In genomic region chr1:151188667-151189066, GRCh38 we compare ENCODE assay signal across 8 cellular contexts. TPM values are rescaled to one million over a fixed set of nuclear protein-coding genes. Genes with fewer than 3 reads are reported as not detected.
DNase-seq lines count a peak whose midpoint lies in the region; ATAC-seq, FAIRE-seq and TF ChIP-seq lines count a peak whose summit lies in the region.
"Not testable (repeated sequence)": the region's sequence is repeated elsewhere in the genome, so short reads cannot be mapped to it uniquely, and the experiment has no call there.

No MANE protein-coding gene starts in this region.

- not testable (repeated sequence) for H2BK15ac ChIP-seq in mesenchymal stem cell (ENCODE audit: low read depth, poor library complexity, severe bottlenecking)

- not testable (repeated sequence) for H4K91ac ChIP-seq in mesenchymal stem cell (ENCODE audit: low read length)

- in situ Hi-C loops in K562 (cut with MboI), result not testable (repeated sequence)

- H2BK12ac ChIP-seq in mesenchymal stem cell (ENCODE audit: low read length in 2 of 2), result not testable (repeated sequence)

- H2BK120ac ChIP-seq in mesenchymal stem cell (ENCODE audit: low read depth, low read length), result not testable (repeated sequence)

- not testable (repeated sequence) for FAIRE-seq in K562 (lab: Jason Lieb, UNC)

- H3F3A ChIP-seq in MM.1S (ENCODE audit: insufficient read depth, low read length), result not testable (repeated sequence)

- not testable (repeated sequence) for H3K27ac ChIP-seq in MM.1S (ENCODE audit: low read length); mesenchymal stem cell (ENCODE audit: low read length, poor library complexity, severe bottlenecking)
- H3K27ac ChIP-seq in K562 (ENCODE audit: extremely low read depth, low read depth, low read length), result peak overlapping the region; percentile 17; the same call in 1 of the 3 replicates
- H3K27ac ChIP-seq in fibroblast of lung (ENCODE audit: insufficient read depth, low read length), result peak overlapping the region; percentile 20
- H3K27ac ChIP-seq in prostate gland, result peak overlapping the region; percentile 84 to 90
- peak overlapping the region in 1 of 4 donors; percentile 91 for H3K27ac ChIP-seq in upper lobe of left lung

- intact Hi-C loops in activated CD4-positive, alpha-beta T cell treated with anti-CD3 and anti-CD28 coated beads, Interleukin-2, amount 10 ng/mL, durations not matched to agents 24 days and 14 days (cut with micrococcal nuclease); K562 (cut with micrococcal nuclease); prostate gland (cut with DNase I): not testable (repeated sequence)

- not testable (repeated sequence) for H2AK5ac ChIP-seq in mesenchymal stem cell (ENCODE audit: low read length, severe bottlenecking)

- CTCF ChIA-PET in K562 (lab: Yijun Ruan, JAX; ENCODE audit: low intra/inter-chr PET ratio), result not testable (repeated sequence)

- H3K18ac ChIP-seq in mesenchymal stem cell (ENCODE audit: low read depth in 1 of 2, low read length in 2 of 2), result not testable (repeated sequence)

- H2BK5ac ChIP-seq in mesenchymal stem cell (ENCODE audit: low read depth, low read length, poor library complexity, severe bottlenecking), result not testable (repeated sequence)

- H3K9me2 ChIP-seq in MM.1S (replicated peaks; ENCODE audit: insufficient read depth, low read length), result not testable (repeated sequence)

- TF ChIP-seq RAD21 in K562 (CRISPR knock-in tag; conservative IDR thresholded peaks at IDR 0.05 in 1 of 2, IDR thresholded peaks at IDR 0.05 in 1 of 2), result not testable (repeated sequence)

- H3K4me2 ChIP-seq in MM.1S (ENCODE audit: low read depth, low read length) (peak overlapping the region; percentile 92; the same call in 1 of the 2 replicates), K562 (ENCODE audit: insufficient read depth, low read length) (peak overlapping the region; percentile 97), fibroblast of lung (ENCODE audit: extremely low read depth, insufficient read depth, low read length) (peak overlapping the region; percentile 96), mesenchymal stem cell (ENCODE audit: low read length, poor library complexity, severe bottlenecking) (peak overlapping the region; percentile 87)

- H3K4ac ChIP-seq in mesenchymal stem cell (ENCODE audit: low read depth in 1 of 2, low read length in 2 of 2), result not testable (repeated sequence)

- DNase-seq in MM.1S; activated CD4-positive, alpha-beta T cell treated with anti-CD3 and anti-CD28 coated beads, Interleukin-2, amount 10 ng/mL, durations not matched to agents 24 days and 14 days; K562 (ENCODE audit: extremely low read depth in 1 of 4, low spot score in 3 of 4); fibroblast of lung (ENCODE audit: low read depth in 2 of 2); mesenchymal stem cell; prostate gland (ENCODE audit: low spot score); upper lobe of left lung: not testable (repeated sequence)

- not testable (repeated sequence) for H3K14ac ChIP-seq in mesenchymal stem cell (ENCODE audit: low read length in 2 of 2)

- H3K4me1 Mint-ChIP-seq in activated CD4-positive, alpha-beta T cell treated with anti-CD3 and anti-CD28 coated beads, Interleukin-2, amount 10 ng/mL, durations not matched to agents 24 days and 14 days, result peaks cover 29% of the 10 kb centered on the region

- WGBS in K562 (ENCODE audit: insufficient coverage, low coverage, missing lambda C conversion rate), result 13% methylated on average over 8 of the region's 8 CpGs
- 93% methylated on average over 8 of the region's 8 CpGs for WGBS in mesenchymal stem cell
- 54% methylated on average over 8 of the region's 8 CpGs for WGBS in prostate gland
- WGBS in upper lobe of left lung, 2 donors, result 64 to 70% methylated on average over 8 of the region's 8 CpGs

- H3K9ac ChIP-seq in ES-I3 (ENCODE audit: low read depth, low read length), result peak overlapping the region; percentile 99; the same call in 1 of the 2 replicates
- not testable (repeated sequence) for H3K9ac ChIP-seq in MM.1S (ENCODE audit: low read length); fibroblast of lung (ENCODE audit: insufficient read depth, low read length)
- H3K9ac ChIP-seq in K562 (ENCODE audit: insufficient read depth in 1 of 2, low read depth in 2 of 2, low read length in 2 of 2), result peak overlapping the region; percentile 87 to 92
- H3K9ac ChIP-seq in mesenchymal stem cell (ENCODE audit: low read length), result peak overlapping the region; percentile 90

- not testable (repeated sequence) for H4K20me1 ChIP-seq in MM.1S (ENCODE audit: insufficient read depth, low read length); K562 (replicated peaks; ENCODE audit: control insufficient read depth, insufficient read depth, low read length); fibroblast of lung (ENCODE audit: control insufficient read depth, extremely low read depth, insufficient read depth, low read length)

- not testable (repeated sequence) for TF ChIP-seq EP300 in K562 (IDR thresholded peaks at IDR 0.05; ENCODE audit: low read length); upper lobe of left lung (IDR thresholded peaks at IDR 0.05)

- H3K4me3 ChIP-seq in MM.1S (ENCODE audit: low read length) (peak overlapping the region; percentile 77; the same call in 1 of the 2 replicates), K562 (peak overlapping the region; percentile 71), fibroblast of lung (replicated peaks in 1 of 4; ENCODE audit: control extremely low read depth in 1 of 4, insufficient read depth in 1 of 4, low read depth in 3 of 4, low read length in 4 of 4) (peak overlapping the region; percentile 90 to 99 (median 94)), mesenchymal stem cell (ENCODE audit: insufficient read depth in 1 of 2, low read depth in 1 of 2, low read length in 2 of 2) (peak overlapping the region in 1 of 2 experiments; percentile 90), prostate gland (peak overlapping the region; percentile 60 to 79), upper lobe of left lung (peak overlapping the region in 3 of 4 donors; percentile 75 to 88 (median 87))

- not testable (repeated sequence) for H3K27me3 Mint-ChIP-seq in activated CD4-positive, alpha-beta T cell treated with anti-CD3 and anti-CD28 coated beads, Interleukin-2, amount 10 ng/mL, durations not matched to agents 24 days and 14 days

- H3K9me3 ChIP-seq in ES-I3 (ENCODE audit: control insufficient read depth, insufficient read depth, low read length); MM.1S (replicated peaks; ENCODE audit: insufficient read depth, low read length); K562 (replicated peaks; ENCODE audit: control insufficient read depth, insufficient read depth, low read depth, low read length); fibroblast of lung (ENCODE audit: control insufficient read depth, insufficient read depth, low read depth, low read length); mesenchymal stem cell (ENCODE audit: control insufficient read depth, low read length); prostate gland; upper lobe of left lung: not testable (repeated sequence)

- peak overlapping the region; percentile 76 for H3K27ac Mint-ChIP-seq in activated CD4-positive, alpha-beta T cell treated with anti-CD3 and anti-CD28 coated beads, Interleukin-2, amount 10 ng/mL, durations not matched to agents 24 days and 14 days

- H3K79me1 ChIP-seq in mesenchymal stem cell (replicated peaks; ENCODE audit: low read length, poor library complexity, severe bottlenecking), result peaks cover 23% of the 10 kb centered on the region

- H3K23ac ChIP-seq in mesenchymal stem cell (ENCODE audit: low read length in 2 of 2), result not testable (repeated sequence)

- H3K9me3 Mint-ChIP-seq in activated CD4-positive, alpha-beta T cell treated with anti-CD3 and anti-CD28 coated beads, Interleukin-2, amount 10 ng/mL, durations not matched to agents 24 days and 14 days, result not testable (repeated sequence)

- not testable (repeated sequence) for H3K9me1 ChIP-seq in K562 (ENCODE audit: control insufficient read depth, insufficient read depth, low read length)

- peaks cover 27% of the 10 kb centered on the region for H3K79me2 ChIP-seq in MM.1S (ENCODE audit: low read length)
- peaks cover 35% of the 10 kb centered on the region for H3K79me2 ChIP-seq in K562 (ENCODE audit: control insufficient read depth, insufficient read depth, low read length)
- peaks cover 28% of the 10 kb centered on the region for H3K79me2 ChIP-seq in fibroblast of lung (ENCODE audit: control insufficient read depth, insufficient read depth, low read length)

- H3K4me1 ChIP-seq in ES-I3 (ENCODE audit: insufficient read depth, low read length); MM.1S (ENCODE audit: low read length); K562 (replicated peaks in 1 of 2; ENCODE audit: control insufficient read depth in 2 of 2, insufficient read depth in 2 of 2, low read length in 2 of 2); fibroblast of lung (ENCODE audit: control insufficient read depth, extremely low read depth, insufficient read depth, low read length); mesenchymal stem cell (ENCODE audit: control insufficient read depth, insufficient read depth, low read depth, low read length): not testable (repeated sequence)
- peaks cover 17% of the 10 kb centered on the region for H3K4me1 ChIP-seq in prostate gland (replicated peaks)
- H3K4me1 ChIP-seq in upper lobe of left lung, result peaks cover 12 to 26% (median 16%) of the 10 kb centered on the region in 4 donors

- peaks cover 18% of the 10 kb centered on the region for H3K27me3 ChIP-seq in MM.1S (replicated peaks; ENCODE audit: insufficient read depth, low read length)
- not testable (repeated sequence) for H3K27me3 ChIP-seq in K562 (ENCODE audit: control insufficient read depth in 2 of 2, insufficient read depth in 2 of 2, low read length in 2 of 2); fibroblast of lung (ENCODE audit: control insufficient read depth, insufficient read depth, low read length); mesenchymal stem cell (ENCODE audit: control insufficient read depth in 1 of 2, insufficient read depth in 1 of 2, low read length in 2 of 2); prostate gland (replicated peaks; ENCODE audit: insufficient read depth); upper lobe of left lung

- not testable (repeated sequence) for TF ChIP-seq CTCF in MM.1S (IDR thresholded peaks at IDR 0.05; ENCODE audit: low read length); K562 (IDR thresholded peaks at IDR 0.05 in 2 of 3, conservative IDR thresholded peaks at IDR 0.05 in 1 of 3; ENCODE audit: insufficient read depth in 2 of 3, low read depth in 1 of 3, low read length in 3 of 3); fibroblast of lung (conservative IDR thresholded peaks at IDR 0.05 in 1 of 2, IDR thresholded peaks at IDR 0.05 in 1 of 2; ENCODE audit: low read depth in 1 of 2, low read length in 2 of 2); prostate gland (IDR thresholded peaks at IDR 0.05); upper lobe of left lung (IDR thresholded peaks at IDR 0.05)

- POLR2A ChIA-PET in K562 (lab: Yijun Ruan, JAX), result interaction anchor here (1.2 to 1.6 kb wide), 3 partner anchors 11 to 182 kb away, joined by 3 to 6 read pairs (median 3); partner anchors contain the start of genes MINDY1 and TMOD4

- H3K36me3 ChIP-seq in ES-I3 (ENCODE audit: insufficient read depth, low read length), result peaks cover 11% of the 10 kb centered on the region; the same call in 1 of the 2 replicates
- not testable (repeated sequence) for H3K36me3 ChIP-seq in MM.1S (replicated peaks; ENCODE audit: insufficient read depth, low read length); fibroblast of lung (ENCODE audit: control insufficient read depth, insufficient read depth, low read length); prostate gland
- H3K36me3 ChIP-seq in K562 (ENCODE audit: control insufficient read depth, insufficient read depth, low read length), result peaks cover 21% of the 10 kb centered on the region
- H3K36me3 ChIP-seq in mesenchymal stem cell (ENCODE audit: control insufficient read depth in 1 of 2, insufficient read depth in 2 of 2, low read depth in 1 of 2, low read length in 2 of 2), result peaks cover 12 to 23% of the 10 kb centered on the region in 2 experiments
- peaks cover 20 to 23% (median 21%) of the 10 kb centered on the region in 4 donors for H3K36me3 ChIP-seq in upper lobe of left lung

- BruUV-seq in K562 (replicated peaks; lab: Mats Ljungman, UMichigan), result not testable (repeated sequence)

- not testable (repeated sequence) for TF ChIP-seq POLR2A in K562 (conservative IDR thresholded peaks at IDR 0.05); prostate gland (IDR thresholded peaks at IDR 0.05); upper lobe of left lung (IDR thresholded peaks at IDR 0.05)

- peak; percentile 28 for ATAC-seq in K562
- ATAC-seq in upper lobe of left lung (ENCODE audit: low FRiP score in 2 of 2), result not testable (repeated sequence)

- H3K36me3 Mint-ChIP-seq in activated CD4-positive, alpha-beta T cell treated with anti-CD3 and anti-CD28 coated beads, Interleukin-2, amount 10 ng/mL, durations not matched to agents 24 days and 14 days (ENCODE audit: low read depth), result peaks cover 30% of the 10 kb centered on the region

- not testable (repeated sequence) for H2AFZ ChIP-seq in MM.1S (ENCODE audit: low read length); K562 (ENCODE audit: low read depth, low read length); fibroblast of lung (ENCODE audit: low read length); mesenchymal stem cell (ENCODE audit: low read depth, low read length)

- not testable (repeated sequence) for H4K8ac ChIP-seq in mesenchymal stem cell (ENCODE audit: low read length)

- peak overlapping the region; percentile 97 for H3K4me3 Mint-ChIP-seq in activated CD4-positive, alpha-beta T cell treated with anti-CD3 and anti-CD28 coated beads, Interleukin-2, amount 10 ng/mL, durations not matched to agents 24 days and 14 days

RNA-seq across cellular contexts. Expression of gene VPS72, which starts 1.3 kb away (rescaled TPM):
- total RNA-seq in activated CD4-positive, alpha-beta T cell treated with anti-CD3 and anti-CD28 coated beads, Interleukin-2, amount 10 ng/mL, durations not matched to agents 24 days and 14 days, result 86.7 and 92.3 TPM in 2 replicates
- 26.2 and 29.1 TPM in 2 replicates for total RNA-seq in K562 (2011; cell fraction: chromatin; rRNA removed; ENCODE audit: low replicate concordance)
- total RNA-seq in K562 (2011; cell fraction: nucleolus; rRNA removed), result 10.8 and 17.2 TPM in 2 replicates
- 15.5 and 20.0 TPM in 2 replicates for total RNA-seq in K562 (2011; cell fraction: nucleoplasm; rRNA removed)
- total RNA-seq in K562 (2014; rRNA removed) (72.2 and 78.4 TPM in 2 replicates), K562 (2014; rRNA removed; fragmentation: Illumina TruSeq; extraction: Trizol) (58.2 and 64.5 TPM in 2 replicates), K562 (2015; rRNA removed; fragmentation: Illumina TruSeq; extraction: Trizol) (73.7 and 79.6 TPM in 2 replicates), K562 (2021) (75.7 and 81.6 TPM in 2 replicates), fibroblast of lung (42.9 and 47.5 TPM in 2 replicates), prostate gland (10 to 100 TPM; 49.4 to 52.7 TPM), upper lobe of left lung (10 to 100 TPM; 19.0 to 54.3 (median 25.5) TPM)
- polyA plus RNA-seq in K562 (2011; rRNA removed) (80.9 and 113 TPM in 2 replicates), K562 (2014; fragmentation: Illumina TruSeq; extraction: Trizol) (126 and 131 TPM in 2 replicates), K562 (2014; fragmentation: Nextera tagmentation; extraction: Ambion mirVana) (10 to 100 TPM in 1 of 2 experiments, 1 to 10 TPM in 1; 7.2 to 21.9 TPM), K562 (2014; rRNA removed) (89.0 and 96.0 TPM in 2 replicates), fibroblast of lung (43.8 and 57.8 TPM in 2 replicates)
- polyA plus RNA-seq in K562 (2011; cell fraction: cytosol; rRNA removed), result 76.3 and 89.8 TPM in 2 replicates
- polyA plus RNA-seq in K562 (2011; cell fraction: nucleus; rRNA removed), result 37.1 and 39.9 TPM in 2 replicates
- polyA plus RNA-seq in K562 (2012), result 58.9 and 73.2 TPM in 2 replicates
- 41.7 and 44.6 TPM in 2 replicates for polyA minus RNA-seq in K562 (2011; rRNA and poly(A)+ RNA removed)
- 24.7 and 25.1 TPM in 2 replicates for polyA minus RNA-seq in K562 (2011; cell fraction: cytosol; rRNA and poly(A)+ RNA removed)
- 4.4 and 13.4 TPM in 2 replicates for polyA minus RNA-seq in K562 (2011; cell fraction: nucleus; rRNA and poly(A)+ RNA removed)
- polyA plus RNA-seq in fibroblast of lung (2012), result 38.2 and 56.5 TPM in 2 replicates
- 29.1 and 33.5 TPM in 2 replicates for polyA minus RNA-seq in fibroblast of lung (ENCODE audit: low replicate concordance)
- polyA plus RNA-seq in mesenchymal stem cell (2013, experiment 1 of 2), result 41.7 TPM
- 39.3 TPM for polyA plus RNA-seq in mesenchymal stem cell (2013, experiment 2 of 2)

RNA-seq across cellular contexts. Expression of gene PIP5K1A, which starts 9.7 kb away (rescaled TPM):
- 97.7 and 98.7 TPM in 2 replicates for total RNA-seq in activated CD4-positive, alpha-beta T cell treated with anti-CD3 and anti-CD28 coated beads, Interleukin-2, amount 10 ng/mL, durations not matched to agents 24 days and 14 days
- total RNA-seq in K562 (2011; cell fraction: chromatin; rRNA removed; ENCODE audit: low replicate concordance), result 161 and 178 TPM in 2 replicates
- total RNA-seq in K562 (2011; cell fraction: nucleolus; rRNA removed), result 84.5 and 85.7 TPM in 2 replicates
- total RNA-seq in K562 (2011; cell fraction: nucleoplasm; rRNA removed), result 104 and 116 TPM in 2 replicates
- 16.9 and 21.3 TPM in 2 replicates for total RNA-seq in K562 (2014; rRNA removed)
- 18.8 and 20.6 TPM in 2 replicates for total RNA-seq in K562 (2014; rRNA removed; fragmentation: Illumina TruSeq; extraction: Trizol)
- total RNA-seq in K562 (2015; rRNA removed; fragmentation: Illumina TruSeq; extraction: Trizol), result 22.8 and 24.9 TPM in 2 replicates
- 21.9 and 25.8 TPM in 2 replicates for total RNA-seq in K562 (2021)
- polyA plus RNA-seq in K562 (2011; rRNA removed), result 33.5 and 42.4 TPM in 2 replicates
- 23.8 and 29.9 TPM in 2 replicates for polyA plus RNA-seq in K562 (2011; cell fraction: cytosol; rRNA removed)
- polyA plus RNA-seq in K562 (2011; cell fraction: nucleus; rRNA removed), result 47.1 and 51.9 TPM in 2 replicates
- polyA plus RNA-seq in K562 (2012), result 14.8 and 15.0 TPM in 2 replicates
- polyA plus RNA-seq in K562 (2014; fragmentation: Illumina TruSeq; extraction: Trizol), result 26.3 and 36.4 TPM in 2 replicates
- polyA plus RNA-seq in K562 (2014; fragmentation: Nextera tagmentation; extraction: Ambion mirVana), result 1 to 10 TPM; 1.9 to 4.2 TPM
- 17.2 and 22.4 TPM in 2 replicates for polyA plus RNA-seq in K562 (2014; rRNA removed)
- 54.7 and 69.0 TPM in 2 replicates for polyA minus RNA-seq in K562 (2011; rRNA and poly(A)+ RNA removed)
- 15.1 and 19.9 TPM in 2 replicates for polyA minus RNA-seq in K562 (2011; cell fraction: cytosol; rRNA and poly(A)+ RNA removed)
- 21.3 and 28.2 TPM in 2 replicates for polyA minus RNA-seq in K562 (2011; cell fraction: nucleus; rRNA and poly(A)+ RNA removed)
- 61.4 and 80.9 TPM in 2 replicates for total RNA-seq in fibroblast of lung
- 108 and 118 TPM in 2 replicates for polyA plus RNA-seq in fibroblast of lung
- polyA plus RNA-seq in fibroblast of lung (2012), result 42.9 and 53.1 TPM in 2 replicates
- 179 and 256 TPM in 2 replicates for polyA minus RNA-seq in fibroblast of lung (ENCODE audit: low replicate concordance)
- 58.2 TPM for polyA plus RNA-seq in mesenchymal stem cell (2013, experiment 1 of 2)
- 59.4 TPM for polyA plus RNA-seq in mesenchymal stem cell (2013, experiment 2 of 2)
- total RNA-seq in prostate gland, result 10 to 100 TPM; 40.2 to 96.7 TPM
- total RNA-seq in upper lobe of left lung, result 10 to 100 TPM; 37.2 to 94.3 (median 70.6) TPM

RNA-seq across cellular contexts. Expression of gene TMOD4, which starts 12.9 kb away (rescaled TPM):
- total RNA-seq in activated CD4-positive, alpha-beta T cell treated with anti-CD3 and anti-CD28 coated beads, Interleukin-2, amount 10 ng/mL, durations not matched to agents 24 days and 14 days, result 1.3 and 1.8 TPM in 2 replicates
- 2.0 and 3.8 TPM in 2 replicates for total RNA-seq in K562 (2011; cell fraction: chromatin; rRNA removed; ENCODE audit: low replicate concordance)
- not detected in 2 replicates for total RNA-seq in K562 (2011; cell fraction: nucleolus; rRNA removed)
- 4.3 and 9.5 TPM in 2 replicates for total RNA-seq in K562 (2011; cell fraction: nucleoplasm; rRNA removed)
- 1.0 and 1.5 TPM in 2 replicates for total RNA-seq in K562 (2014; rRNA removed)
- total RNA-seq in K562 (2014; rRNA removed; fragmentation: Illumina TruSeq; extraction: Trizol), result 0.18 and 1.1 TPM in 2 replicates
- 0.22 and 0.57 TPM in 2 replicates for total RNA-seq in K562 (2015; rRNA removed; fragmentation: Illumina TruSeq; extraction: Trizol)
- 0.60 and 1.2 TPM in 2 replicates for total RNA-seq in K562 (2021)
- 1.4 and 1.8 TPM in 2 replicates for polyA plus RNA-seq in K562 (2011; rRNA removed)
- polyA plus RNA-seq in K562 (2011; cell fraction: cytosol; rRNA removed), result 0.72 and 0.88 TPM in 2 replicates
- polyA plus RNA-seq in K562 (2011; cell fraction: nucleus; rRNA removed), result 1.6 and 2.6 TPM in 2 replicates
- 1.1 and 1.7 TPM in 2 replicates for polyA plus RNA-seq in K562 (2012)
- polyA plus RNA-seq in K562 (2014; fragmentation: Illumina TruSeq; extraction: Trizol), result 0.35 and 1.0 TPM in 2 replicates
- polyA plus RNA-seq in K562 (2014; fragmentation: Nextera tagmentation; extraction: Ambion mirVana), result under 1 TPM in 1 of 2 experiments, not detected in 1; 0.57 TPM
- polyA plus RNA-seq in K562 (2014; rRNA removed), result 0.12 and 1.5 TPM in 2 replicates
- 1.3 TPM in 1 of 2 replicates, not detected in the other for polyA minus RNA-seq in K562 (2011; rRNA and poly(A)+ RNA removed)
- polyA minus RNA-seq in K562 (2011; cell fraction: cytosol; rRNA and poly(A)+ RNA removed), result not detected in 2 replicates
- polyA minus RNA-seq in K562 (2011; cell fraction: nucleus; rRNA and poly(A)+ RNA removed), result not detected in 2 replicates
- total RNA-seq in fibroblast of lung, result not detected in 2 replicates
- 0.41 and 0.53 TPM in 2 replicates for polyA plus RNA-seq in fibroblast of lung
- polyA plus RNA-seq in fibroblast of lung (2012), result 0.37 TPM in 1 of 2 replicates, not detected in the other
- not detected in 2 replicates for polyA minus RNA-seq in fibroblast of lung (ENCODE audit: low replicate concordance)
- polyA plus RNA-seq in mesenchymal stem cell (2013, experiment 1 of 2), result 0.06 TPM
- polyA plus RNA-seq in mesenchymal stem cell (2013, experiment 2 of 2), result 0.14 TPM
- total RNA-seq in prostate gland, result 1 to 10 TPM in 1 of 2 donors, not detected in 1; 1.7 TPM
- under 1 TPM in 2 of 6 donors, not detected in 4; 0.57 to 0.88 TPM for total RNA-seq in upper lobe of left lung

RNA-seq across cellular contexts. Expression of gene SCNM1, which starts 22.7 kb away (rescaled TPM):
- 96.7 and 100 TPM in 2 replicates for total RNA-seq in activated CD4-positive, alpha-beta T cell treated with anti-CD3 and anti-CD28 coated beads, Interleukin-2, amount 10 ng/mL, durations not matched to agents 24 days and 14 days
- total RNA-seq in K562 (2011; cell fraction: chromatin; rRNA removed; ENCODE audit: low replicate concordance), result 28.6 and 48.7 TPM in 2 replicates
- 26.1 and 32.2 TPM in 2 replicates for total RNA-seq in K562 (2011; cell fraction: nucleolus; rRNA removed)
- total RNA-seq in K562 (2011; cell fraction: nucleoplasm; rRNA removed), result 30.7 and 32.9 TPM in 2 replicates
- total RNA-seq in K562 (2014; rRNA removed) (67.4 and 74.3 TPM in 2 replicates), K562 (2014; rRNA removed; fragmentation: Illumina TruSeq; extraction: Trizol) (54.1 and 63.0 TPM in 2 replicates), K562 (2015; rRNA removed; fragmentation: Illumina TruSeq; extraction: Trizol) (61.7 and 62.3 TPM in 2 replicates), K562 (2021) (50.1 and 50.7 TPM in 2 replicates), fibroblast of lung (26.5 and 29.2 TPM in 2 replicates), prostate gland (10 to 100 TPM; 25.1 to 39.5 TPM), upper lobe of left lung (10 to 100 TPM in 5 of 6 donors, 1 to 10 TPM in 1; 8.9 to 50.3 (median 25.9) TPM)
- polyA plus RNA-seq in K562 (2011; rRNA removed) (17.2 and 22.5 TPM in 2 replicates), K562 (2014; fragmentation: Illumina TruSeq; extraction: Trizol) (80.6 and 100 TPM in 2 replicates), K562 (2014; fragmentation: Nextera tagmentation; extraction: Ambion mirVana) (100 to 1,000 TPM; 203 to 204 TPM), K562 (2014; rRNA removed) (37.3 TPM in 2 replicates), fibroblast of lung (29.7 and 32.7 TPM in 2 replicates)
- 13.9 and 19.0 TPM in 2 replicates for polyA plus RNA-seq in K562 (2011; cell fraction: cytosol; rRNA removed)
- polyA plus RNA-seq in K562 (2011; cell fraction: nucleus; rRNA removed), result 40.6 and 40.9 TPM in 2 replicates
- polyA plus RNA-seq in K562 (2012), result 58.0 and 65.9 TPM in 2 replicates
- 12.9 and 13.0 TPM in 2 replicates for polyA minus RNA-seq in K562 (2011; rRNA and poly(A)+ RNA removed)
- polyA minus RNA-seq in K562 (2011; cell fraction: cytosol; rRNA and poly(A)+ RNA removed), result 13.5 and 14.7 TPM in 2 replicates
- 8.1 and 17.2 TPM in 2 replicates for polyA minus RNA-seq in K562 (2011; cell fraction: nucleus; rRNA and poly(A)+ RNA removed)
- 44.8 and 45.9 TPM in 2 replicates for polyA plus RNA-seq in fibroblast of lung (2012)
- 8.7 and 28.3 TPM in 2 replicates for polyA minus RNA-seq in fibroblast of lung (ENCODE audit: low replicate concordance)
- polyA plus RNA-seq in mesenchymal stem cell (2013, experiment 1 of 2), result 51.1 TPM
- 52.4 TPM for polyA plus RNA-seq in mesenchymal stem cell (2013, experiment 2 of 2)

RNA-seq across cellular contexts. Expression of gene LYSMD1, which starts 23.0 kb away (rescaled TPM):
- total RNA-seq in activated CD4-positive, alpha-beta T cell treated with anti-CD3 and anti-CD28 coated beads, Interleukin-2, amount 10 ng/mL, durations not matched to agents 24 days and 14 days, result 4.7 and 5.2 TPM in 2 replicates
- 14.0 and 14.3 TPM in 2 replicates for total RNA-seq in K562 (2011; cell fraction: chromatin; rRNA removed; ENCODE audit: low replicate concordance)
- total RNA-seq in K562 (2011; cell fraction: nucleolus; rRNA removed), result 7.2 and 7.9 TPM in 2 replicates
- 9.8 and 12.3 TPM in 2 replicates for total RNA-seq in K562 (2011; cell fraction: nucleoplasm; rRNA removed)
- 6.2 and 7.4 TPM in 2 replicates for total RNA-seq in K562 (2014; rRNA removed)
- total RNA-seq in K562 (2014; rRNA removed; fragmentation: Illumina TruSeq; extraction: Trizol), result 6.3 and 8.0 TPM in 2 replicates
- 6.1 and 6.6 TPM in 2 replicates for total RNA-seq in K562 (2015; rRNA removed; fragmentation: Illumina TruSeq; extraction: Trizol)
- total RNA-seq in K562 (2021), result 5.9 and 6.0 TPM in 2 replicates
- polyA plus RNA-seq in K562 (2011; rRNA removed), result 6.0 and 6.2 TPM in 2 replicates
- polyA plus RNA-seq in K562 (2011; cell fraction: cytosol; rRNA removed), result 3.2 and 4.6 TPM in 2 replicates
- polyA plus RNA-seq in K562 (2011; cell fraction: nucleus; rRNA removed), result 6.8 and 7.9 TPM in 2 replicates
- 4.3 and 7.6 TPM in 2 replicates for polyA plus RNA-seq in K562 (2012)
- 6.5 and 9.4 TPM in 2 replicates for polyA plus RNA-seq in K562 (2014; fragmentation: Illumina TruSeq; extraction: Trizol)
- polyA plus RNA-seq in K562 (2014; fragmentation: Nextera tagmentation; extraction: Ambion mirVana), result 1 to 10 TPM; 2.2 to 3.3 TPM
- 4.7 and 6.2 TPM in 2 replicates for polyA plus RNA-seq in K562 (2014; rRNA removed)
- 9.3 and 11.3 TPM in 2 replicates for polyA minus RNA-seq in K562 (2011; rRNA and poly(A)+ RNA removed)
- 2.9 and 4.7 TPM in 2 replicates for polyA minus RNA-seq in K562 (2011; cell fraction: cytosol; rRNA and poly(A)+ RNA removed)
- 2.2 and 4.2 TPM in 2 replicates for polyA minus RNA-seq in K562 (2011; cell fraction: nucleus; rRNA and poly(A)+ RNA removed)
- total RNA-seq in fibroblast of lung, result 8.2 and 9.7 TPM in 2 replicates
- 3.6 and 4.6 TPM in 2 replicates for polyA plus RNA-seq in fibroblast of lung
- 3.8 and 5.0 TPM in 2 replicates for polyA plus RNA-seq in fibroblast of lung (2012)
- 3.9 and 4.7 TPM in 2 replicates for polyA minus RNA-seq in fibroblast of lung (ENCODE audit: low replicate concordance)
- 5.9 TPM for polyA plus RNA-seq in mesenchymal stem cell (2013, experiment 1 of 2)
- polyA plus RNA-seq in mesenchymal stem cell (2013, experiment 2 of 2), result 5.2 TPM
- 10 to 100 TPM in 1 of 2 donors, 1 to 10 TPM in 1; 7.3 to 19.3 TPM for total RNA-seq in prostate gland
- 10 to 100 TPM in 1 of 6 donors, 1 to 10 TPM in 5; 2.2 to 16.8 (median 6.2) TPM for total RNA-seq in upper lobe of left lung
